In the genomic region with DNA sequence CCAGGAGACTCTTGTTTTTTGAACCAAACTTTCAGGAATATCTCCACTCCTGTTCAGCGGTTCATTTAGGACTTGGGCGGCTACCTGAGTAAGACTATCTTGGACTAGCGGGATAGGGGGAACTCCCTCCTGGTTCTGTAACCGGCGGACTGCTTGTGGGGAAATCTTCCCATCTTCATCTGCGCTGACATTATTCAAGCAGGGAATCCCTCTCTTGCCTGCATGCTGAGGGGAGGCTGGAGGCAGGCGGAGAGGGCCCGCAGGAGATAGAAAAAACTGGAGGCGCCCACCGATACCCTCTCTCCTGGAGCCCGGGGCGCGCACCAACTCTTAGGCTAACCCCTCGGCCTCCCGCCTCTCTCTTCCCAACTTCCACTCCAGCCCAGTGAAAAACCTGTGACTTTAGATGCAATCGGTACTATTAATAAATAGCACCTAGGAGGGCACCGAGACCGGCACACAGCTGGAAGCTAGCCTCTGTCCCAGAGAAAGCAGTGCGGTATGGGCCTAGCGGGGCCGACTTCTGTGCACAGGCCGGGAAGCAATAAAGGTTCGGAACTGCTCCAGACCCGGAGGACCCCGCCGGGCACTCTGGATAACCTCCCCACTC, we compare ENCODE assay signal across 8 cellular contexts. TPM values are rescaled to one million over a fixed set of nuclear protein-coding genes. Genes with fewer than 3 reads are reported as not detected.
DNase-seq lines count a peak whose midpoint lies in the region; ATAC-seq and TF ChIP-seq lines count a peak whose summit lies in the region.

No MANE protein-coding gene starts in this region.

- H3K27ac Mint-ChIP-seq in CD14-positive monocyte, result no peak overlapping the region

- H3K27me3 ChIP-seq in cardiac muscle cell (peaks cover 13% of the 10 kb centered on the region), dorsolateral prefrontal cortex (peaks cover 0 to 25% (median 0%) of the 10 kb centered on the region in 45 donors), aorta (ENCODE audit: control insufficient read depth in 1 of 2, insufficient read depth in 2 of 2, low read length in 1 of 2) (no peaks in the 10 kb centered on the region)

- no peaks in the 10 kb centered on the region for H3K9me3 ChIP-seq in cardiac muscle cell (ENCODE audit: low read depth)
- no peaks in the 10 kb centered on the region for H3K9me3 ChIP-seq in mucosa of descending colon
- H3K9me3 ChIP-seq in aorta (ENCODE audit: control insufficient read depth, low read length), result no peaks in the 10 kb centered on the region

- intact Hi-C loops in left cardiac atrium (cut with DNase I) (no loop called here), dorsolateral prefrontal cortex (cut with DNase I) (no loop called here), mucosa of descending colon (cut with DNase I, micrococcal nuclease) (no loop called here), aorta (cut with DNase I) (no loop called here), CD14-positive monocyte (cut with micrococcal nuclease) (no loop called here)

- peaks cover 2 to 10% of the 10 kb centered on the region in 2 donors for H3K36me3 Mint-ChIP-seq in CD14-positive monocyte

- peaks cover 9% of the 10 kb centered on the region for H3K4me1 ChIP-seq in cardiac muscle cell (ENCODE audit: low read depth)
- H3K4me1 ChIP-seq in mucosa of descending colon (ENCODE audit: low read depth), result peaks cover 10% of the 10 kb centered on the region
- no peaks in the 10 kb centered on the region for H3K4me1 ChIP-seq in aorta (ENCODE audit: control insufficient read depth in 1 of 2, insufficient read depth in 2 of 2, low read length in 2 of 2)

- DNase-seq in cardiac muscle cell (ENCODE audit: low read depth in 1 of 2, low spot score in 1 of 2) (peak; percentile 14 to 21), left cardiac atrium (no peak), dorsolateral prefrontal cortex (peak in 1 of 10 donors; percentile 41), mucosa of descending colon (peak in 1 of 3 donors; percentile 7), aorta (peak; percentile 42 to 71), CD14-positive monocyte (ENCODE audit: low spot score) (no peak)

- peaks cover 66 to 76% (median 71%) of the 10 kb centered on the region in 3 donors for H3K27me3 Mint-ChIP-seq in CD14-positive monocyte (ENCODE audit: low read depth in 3 of 3)

- H3K27ac ChIP-seq in cardiac muscle cell (no peak overlapping the region), dorsolateral prefrontal cortex (peak overlapping the region in 51 of 59 donors; percentile 25 to 94 (median 81)), aorta (ENCODE audit: low read depth in 1 of 2, low read length in 2 of 2) (no peak overlapping the region)

- peaks cover 33% of the 10 kb centered on the region for H3K4me1 Mint-ChIP-seq in CD14-positive monocyte

- H3K4me3 ChIP-seq in cardiac muscle cell (peak overlapping the region; percentile 73), dorsolateral prefrontal cortex (peak overlapping the region; percentile 46 to 83 (median 71)), mucosa of descending colon (peak overlapping the region; percentile 37), aorta (ENCODE audit: low read length in 2 of 2) (peak overlapping the region; percentile 52 to 85)

- 6 to 8% methylated on average over 25 to 26 of the region's 26 CpGs for WGBS in aorta, 2 donors

- peak overlapping the region in 1 of 2 donors; percentile 85 for H3K4me3 Mint-ChIP-seq in CD14-positive monocyte

- no peak for TF ChIP-seq CTCF in cardiac muscle cell (IDR thresholded peaks at IDR 0.05; ENCODE audit: low read depth, low read length)
- no peak for TF ChIP-seq CTCF in dorsolateral prefrontal cortex (IDR thresholded peaks at IDR 0.05 in 54 of 56, conservative IDR thresholded peaks at IDR 0.05 in 2 of 56; ENCODE audit: low read depth in 1 of 56, partially characterized antibody in 56 of 56)
- no peak for TF ChIP-seq CTCF in mucosa of descending colon (IDR thresholded peaks at IDR 0.05)
- TF ChIP-seq CTCF in CD14-positive monocyte (IDR thresholded peaks at IDR 0.05), result no peak

- H3K9me3 Mint-ChIP-seq in CD14-positive monocyte, result peaks cover 0 to 12% (median 9%) of the 10 kb centered on the region in 7 donors

- H3K36me3 ChIP-seq in cardiac muscle cell (no peaks in the 10 kb centered on the region), mucosa of descending colon (ENCODE audit: low read depth) (no peaks in the 10 kb centered on the region), aorta (ENCODE audit: control insufficient read depth in 1 of 2, insufficient read depth in 2 of 2, low read length in 1 of 2) (no peaks in the 10 kb centered on the region)

- ATAC-seq in left cardiac atrium (no peak), mucosa of descending colon (no peak), aorta (ENCODE audit: low FRiP score) (no peak), GM18519 (IDR thresholded peaks at IDR 0.05; ENCODE audit: low FRiP score, unreplicated experiment) (no peak), HG03457 (IDR thresholded peaks at IDR 0.05; ENCODE audit: unreplicated experiment) (no peak)

RNA-seq across cellular contexts. Expression of a gene that starts 1.7 kb away (rescaled TPM):
- 3.9 and 12.0 TPM in 2 replicates for total RNA-seq in cardiac muscle cell
- polyA plus RNA-seq in cardiac muscle cell, result 4.5 and 5.5 TPM in 2 replicates
- 10 to 100 TPM; 23.9 to 29.2 TPM for total RNA-seq in left cardiac atrium
- 10 to 100 TPM; 29.9 to 90.2 (median 56.1) TPM for total RNA-seq in dorsolateral prefrontal cortex
- 10 to 100 TPM; 12.7 to 14.4 (median 14.3) TPM for total RNA-seq in mucosa of descending colon
- total RNA-seq in aorta, result 10 to 100 TPM; 11.5 to 11.8 TPM
- 1 to 10 TPM; 4.2 to 5.0 TPM for polyA plus RNA-seq in aorta
- polyA plus RNA-seq in CD14-positive monocyte, result not detected

Comparison
In these comparisons a context has a peak if more than half of its experiments do, and no peak if none do; other contexts are left out.
1. DNase-seq: peak in cardiac muscle cell (2 of 2) and aorta (2 of 2); none in left cardiac atrium (single experiment) and CD14-positive monocyte (single experiment).
2. H3K27ac ChIP-seq: peak in dorsolateral prefrontal cortex (51 of 59); none in cardiac muscle cell (single experiment) and aorta (0 of 2).
3. Peak in every context shown above with its lines, with median percentiles within 50 percentile points of each other: H3K4me3 ChIP-seq.